ENCODE assay signal across 8 cellular contexts in genomic region chr9:125748511-125749099, GRCh38. TPM values are rescaled to one million over a fixed set of nuclear protein-coding genes. Genes with fewer than 3 reads are reported as not detected.
DNase-seq lines count a peak whose midpoint lies in the region; ATAC-seq, FAIRE-seq and TF ChIP-seq lines count a peak whose summit lies in the region.

No MANE protein-coding gene starts in this region.

- CTCF ChIA-PET in A549 (lab: Yijun Ruan, JAX): interaction anchor here (0.6 to 1.5 kb wide), 2 partner anchors 10 to 12 kb away, joined by 3 to 4 read pairs; no protein-coding TSS in a partner anchor

- H3K27me3 ChIP-seq in GM23248 (replicated peaks; ENCODE audit: insufficient read depth): no peaks in the 10 kb centered on the region
- peaks cover 15% of the 10 kb centered on the region for H3K27me3 ChIP-seq in iPS-18a (ENCODE audit: control insufficient read depth, insufficient read depth, low read length)

- peak overlapping the region; percentile 78 for H3K27ac Mint-ChIP-seq in activated naive CD8-positive, alpha-beta T cell treated with anti-CD3 and anti-CD28 coated beads, Interleukin-2, amount 50 U/mL, for 24 hours
- H3K27ac Mint-ChIP-seq in stimulated activated effector memory CD8-positive, alpha-beta T cell treated with anti-CD3 and anti-CD28 coated beads, Interleukin-12 subunit alpha, Interleukin-12 subunit beta, amount 100 ng/mL, for 72 hours: no peak overlapping the region

- peak overlapping the region; percentile 74 for H3K4me3 ChIP-seq in A549
- peak overlapping the region; percentile 88 for H3K4me3 ChIP-seq in GM23248
- H3K4me3 ChIP-seq in iPS-18a (ENCODE audit: low read length): peak overlapping the region; percentile 93

- H2AFZ ChIP-seq in GM23248: peak overlapping the region; percentile 82

- H3K9ac ChIP-seq in GM23248 (peak overlapping the region; percentile 78), iPS-18a (ENCODE audit: low read length) (peak overlapping the region; percentile 62)

- H3K27ac ChIP-seq in A549: peak overlapping the region; percentile 87 to 97
- peak overlapping the region; percentile 40 for H3K27ac ChIP-seq in GM23248
- no peak overlapping the region for H3K27ac ChIP-seq in iPS-18a (ENCODE audit: low read length)

- peaks cover 22% of the 10 kb centered on the region for H3F3A ChIP-seq in GM23248 (ENCODE audit: insufficient read depth)

- ATAC-seq in A549: no peak
- ATAC-seq in activated naive CD8-positive, alpha-beta T cell treated with anti-CD3 and anti-CD28 coated beads, Interleukin-2, amount 50 U/mL, for 24 hours: no peak
- no peak for ATAC-seq in stimulated activated effector memory CD8-positive, alpha-beta T cell treated with anti-CD3 and anti-CD28 coated beads, Interleukin-12 subunit alpha, Interleukin-12 subunit beta, amount 100 ng/mL, for 72 hours

- H3K4me1 Mint-ChIP-seq in activated naive CD8-positive, alpha-beta T cell treated with anti-CD3 and anti-CD28 coated beads, Interleukin-2, amount 50 U/mL, for 24 hours: peaks cover 24% of the 10 kb centered on the region
- H3K4me1 Mint-ChIP-seq in stimulated activated effector memory CD8-positive, alpha-beta T cell treated with anti-CD3 and anti-CD28 coated beads, Interleukin-12 subunit alpha, Interleukin-12 subunit beta, amount 100 ng/mL, for 72 hours: peaks cover 6% of the 10 kb centered on the region

- no peaks in the 10 kb centered on the region for H3K9me2 ChIP-seq in GM23248 (ENCODE audit: insufficient read depth)

- peak overlapping the region; percentile 84 for H3K4me2 ChIP-seq in A549
- H3K4me2 ChIP-seq in GM23248 (ENCODE audit: unreplicated experiment): peak overlapping the region; percentile 84

- peaks cover 10% of the 10 kb centered on the region; the same call in 1 of the 3 replicates for H3K4me1 ChIP-seq in A549
- peaks cover 61% of the 10 kb centered on the region for H3K4me1 ChIP-seq in GM23248 (ENCODE audit: insufficient read depth)
- peaks cover 50% of the 10 kb centered on the region for H3K4me1 ChIP-seq in iPS-18a (ENCODE audit: control insufficient read depth, low read depth, low read length)

- WGBS in A549 (ENCODE audit: missing lambda C conversion rate): 48% methylated on average over 29 of the region's 29 CpGs
- WGBS in GM23248 (ENCODE audit: low coverage in 1 of 2, low lambda C conversion rate in 2 of 2, missing lambda C conversion rate in 2 of 2), 2 experiments: 30 to 42% methylated on average over 29 of the region's 29 CpGs

- no peak for TF ChIP-seq EP300 in A549 (IDR thresholded peaks at IDR 0.05)

- TF ChIP-seq RAD21 in A549 (conservative IDR thresholded peaks at IDR 0.05 in 1 of 2, IDR thresholded peaks at IDR 0.05 in 1 of 2): no peak

- H3K27me3 Mint-ChIP-seq in activated naive CD8-positive, alpha-beta T cell treated with anti-CD3 and anti-CD28 coated beads, Interleukin-2, amount 50 U/mL, for 24 hours: peaks cover 21% of the 10 kb centered on the region

- no peaks in the 10 kb centered on the region for H4K20me1 ChIP-seq in GM23248 (ENCODE audit: insufficient read depth)

- no peak for FAIRE-seq in A549 (lab: Jason Lieb, UNC)

- H3K4me3 Mint-ChIP-seq in activated naive CD8-positive, alpha-beta T cell treated with anti-CD3 and anti-CD28 coated beads, Interleukin-2, amount 50 U/mL, for 24 hours: peak overlapping the region; percentile 85
- H3K4me3 Mint-ChIP-seq in stimulated activated effector memory CD8-positive, alpha-beta T cell treated with anti-CD3 and anti-CD28 coated beads, Interleukin-12 subunit alpha, Interleukin-12 subunit beta, amount 100 ng/mL, for 72 hours: peak overlapping the region; percentile 70

- H3K9me3 Mint-ChIP-seq in activated naive CD8-positive, alpha-beta T cell treated with anti-CD3 and anti-CD28 coated beads, Interleukin-2, amount 50 U/mL, for 24 hours: no peaks in the 10 kb centered on the region
- H3K9me3 Mint-ChIP-seq in stimulated activated effector memory CD8-positive, alpha-beta T cell treated with anti-CD3 and anti-CD28 coated beads, Interleukin-12 subunit alpha, Interleukin-12 subunit beta, amount 100 ng/mL, for 72 hours: no peaks in the 10 kb centered on the region

- peaks cover 63% of the 10 kb centered on the region for H3K79me2 ChIP-seq in GM23248 (ENCODE audit: insufficient read depth)

- H3K36me3 ChIP-seq in GM23248 (ENCODE audit: low read depth) (no peaks in the 10 kb centered on the region), iPS-18a (ENCODE audit: control insufficient read depth, low read depth, low read length) (peaks cover 15% of the 10 kb centered on the region)

- TF ChIP-seq CTCF in A549 (IDR thresholded peaks at IDR 0.05): no peak

- DNase-seq in A549 (ENCODE audit: low read depth in 1 of 2, low spot score in 1 of 2): no peak
- DNase-seq in GM23248: peak; percentile 34
- no peak for DNase-seq in activated naive CD8-positive, alpha-beta T cell treated with anti-CD3 and anti-CD28 coated beads, Interleukin-2, amount 50 U/mL, for 24 hours
- DNase-seq in stimulated activated effector memory CD8-positive, alpha-beta T cell treated with anti-CD3 and anti-CD28 coated beads, Interleukin-12 subunit alpha, Interleukin-12 subunit beta, amount 100 ng/mL, for 72 hours (ENCODE audit: low spot score in 2 of 2): no peak
- DNase-seq in NCI-H510A (lab: John Stamatoyannopoulos, UW): no peak
- no peak for DNase-seq in cerebellum (ENCODE audit: low spot score)
- DNase-seq in globus pallidus (ENCODE audit: low spot score): no peak

- POLR2A ChIA-PET in A549 (lab: Yijun Ruan, JAX): interaction anchor here (1.5 kb wide), 1 partner anchor 42 kb away, joined by 9 read pairs; the partner anchor contains the start of gene MAPKAP1

- in situ Hi-C loops in GM23248 (cut with MboI): no loop called here

- no peak for TF ChIP-seq POLR2A in A549 (IDR thresholded peaks at IDR 0.05; ENCODE audit: low read length)

- H3K9me3 ChIP-seq in A549: no peaks in the 10 kb centered on the region
- H3K9me3 ChIP-seq in GM23248 (ENCODE audit: low read depth): no peaks in the 10 kb centered on the region
- H3K9me3 ChIP-seq in iPS-18a (ENCODE audit: control insufficient read depth, low read depth, low read length): no peaks in the 10 kb centered on the region

- peaks cover 12% of the 10 kb centered on the region for H3K36me3 Mint-ChIP-seq in activated naive CD8-positive, alpha-beta T cell treated with anti-CD3 and anti-CD28 coated beads, Interleukin-2, amount 50 U/mL, for 24 hours (ENCODE audit: low read depth)
- peaks cover 23% of the 10 kb centered on the region for H3K36me3 Mint-ChIP-seq in stimulated activated effector memory CD8-positive, alpha-beta T cell treated with anti-CD3 and anti-CD28 coated beads, Interleukin-12 subunit alpha, Interleukin-12 subunit beta, amount 100 ng/mL, for 72 hours

TF ChIP-seq in A549, 52 proteins besides CTCF, POLR2A, EP300 and RAD21 (continues in another document):
- TF ChIP-seq ELK1 (IDR thresholded peaks at IDR 0.05; ENCODE audit: low read depth, low read length) (no peak), ZFP36 (IDR thresholded peaks at IDR 0.05; ENCODE audit: borderline replicate concordance, partially characterized antibody) (no peak), HDAC2 (IDR thresholded peaks at IDR 0.05) (no peak), TP53 (CRISPR knock-in tag; IDR thresholded peaks at IDR 0.05) (no peak), PBX3 (IDR thresholded peaks at IDR 0.05) (no peak), EHF (CRISPR knock-in tag; IDR thresholded peaks at IDR 0.05) (no peak), ZNF302 (CRISPR knock-in tag; IDR thresholded peaks at IDR 0.05) (no peak), HOXB13 (CRISPR knock-in tag; IDR thresholded peaks at IDR 0.05; ENCODE audit: low read depth) (no peak), KDM1A (IDR thresholded peaks at IDR 0.05; ENCODE audit: low read depth) (no peak)

RNA-seq across cellular contexts. Expression of gene PBX3, which starts 1.4 kb away (rescaled TPM):
- polyA plus RNA-seq in A549 (2011; rRNA removed) (20.7 and 23.5 TPM in 2 replicates), A549 (2017; fragmentation: RNase III; extraction: RNeasy Plus Mini Kit Qiagen cat#74134 plus additional on column Dnase treatment) (10.5 to 11.2 TPM (median 10.7 TPM) in 3 replicates), GM23248 (2016; fragmentation: Nextera tagmentation; extraction: Ambion mirVana) (13.4 and 14.5 TPM in 2 replicates)
- 11.8 and 13.8 TPM in 2 replicates for polyA plus RNA-seq in A549 (2012; cell fraction: cytosol; rRNA removed)
- polyA plus RNA-seq in A549 (2012; cell fraction: nucleus; rRNA removed): 6.2 and 10.4 TPM in 2 replicates
- 12.9 and 13.8 TPM in 2 replicates for polyA minus RNA-seq in A549 (2011; rRNA and poly(A)+ RNA removed)
- total RNA-seq in GM23248 (2014; rRNA removed; shearing (Covaris generic)): 27.4 and 30.9 TPM in 2 replicates
- 123 TPM for total RNA-seq in cerebellum

RNA-seq across cellular contexts. Expression of gene MAPKAP1, which starts 41.6 kb away (rescaled TPM):
- polyA plus RNA-seq in A549 (2011; rRNA removed): 119 and 130 TPM in 2 replicates
- 71.1 and 77.3 TPM in 2 replicates for polyA plus RNA-seq in A549 (2012; cell fraction: cytosol; rRNA removed)
- 61.4 and 77.6 TPM in 2 replicates for polyA plus RNA-seq in A549 (2012; cell fraction: nucleus; rRNA removed)
- 49.9 to 51.8 TPM (median 51.2 TPM) in 3 replicates for polyA plus RNA-seq in A549 (2017; fragmentation: RNase III; extraction: RNeasy Plus Mini Kit Qiagen cat#74134 plus additional on column Dnase treatment)
- 77.7 and 109 TPM in 2 replicates for polyA minus RNA-seq in A549 (2011; rRNA and poly(A)+ RNA removed)
- 74.5 and 75.1 TPM in 2 replicates for total RNA-seq in GM23248 (2014; rRNA removed; shearing (Covaris generic))
- 65.5 and 68.5 TPM in 2 replicates for polyA plus RNA-seq in GM23248 (2016; fragmentation: Nextera tagmentation; extraction: Ambion mirVana)
- 43.3 TPM for total RNA-seq in cerebellum
